Comparison of ENCODE assay signal across 25 cellular contexts in genomic region chr4:156280726-156281125, GRCh38.
"Had no signal": no experiment of that assay in that cellular context is flagged by ENCODE, and none has a peak within 500 bp of the region (broad histone marks: within the 10 kb centered on the region; RNA-seq: fewer than 3 reads in every experiment).

No MANE protein-coding gene starts in this region.

- H3K4me2 ChIP-seq: hepatocyte had no signal

- H3K27me3 ChIP-seq: dorsolateral prefrontal cortex, hepatocyte, neutrophil, right atrium auricular region, sigmoid colon, spleen, testis, tibial nerve, upper lobe of right lung had no signal

- H3K27me3 Mint-ChIP-seq: naive thymus-derived CD4-positive, alpha-beta T cell; stimulated activated memory B cell treated with anti-CD40 and anti-IgM and Interleukin-4, amounts not matched to agents 10 μg/mL and 1 μg/mL and 100 μg/mL, for 72 hours; stimulated activated naive CD8-positive, alpha-beta T cell treated with anti-CD3 and anti-CD28 coated beads, Interleukin-15, Interleukin-2, amounts not matched to agents 100 ng/mL and 50 ng/mL, for 24 hours had no signal

- H3K4me3 ChIP-seq: dorsolateral prefrontal cortex, hepatocyte, lung, right atrium auricular region, sigmoid colon, spleen, testis, tibial nerve, upper lobe of right lung had no signal

- H3K79me2 ChIP-seq: hepatocyte had no signal

- H3K4me1 Mint-ChIP-seq: naive thymus-derived CD4-positive, alpha-beta T cell; nephron progenitor cell; stimulated activated memory B cell treated with anti-CD40 and anti-IgM and Interleukin-4, amounts not matched to agents 10 μg/mL and 1 μg/mL and 100 μg/mL, for 72 hours had no signal

- H3K36me3 Mint-ChIP-seq: naive thymus-derived CD4-positive, alpha-beta T cell; stimulated activated memory B cell treated with anti-CD40 and anti-IgM and Interleukin-4, amounts not matched to agents 10 μg/mL and 1 μg/mL and 100 μg/mL, for 72 hours had no signal

- H3K4me3 Mint-ChIP-seq: naive thymus-derived CD4-positive, alpha-beta T cell; nephron progenitor cell; stimulated activated memory B cell treated with anti-CD40 and anti-IgM and Interleukin-4, amounts not matched to agents 10 μg/mL and 1 μg/mL and 100 μg/mL, for 72 hours; stimulated activated naive CD8-positive, alpha-beta T cell treated with anti-CD3 and anti-CD28 coated beads, Interleukin-15, Interleukin-2, amounts not matched to agents 100 ng/mL and 50 ng/mL, for 24 hours had no signal

- H3K9me3 ChIP-seq: neutrophil, right atrium auricular region, testis, tibial nerve, upper lobe of right lung had no signal

- ATAC-seq: left colon; left ventricle myocardium superior; naive thymus-derived CD4-positive, alpha-beta T cell; stimulated activated memory B cell treated with anti-CD40 and anti-IgM and Interleukin-4, amounts not matched to agents 10 μg/mL and 1 μg/mL and 100 μg/mL, for 72 hours; upper lobe of right lung had no signal

- H3K27ac ChIP-seq: dorsolateral prefrontal cortex, hepatocyte, neutrophil, right atrium auricular region, sigmoid colon, spleen, testis, tibial nerve, upper lobe of right lung had no signal

- H3K36me3 ChIP-seq: neutrophil, right atrium auricular region, sigmoid colon, spleen, tibial nerve, upper lobe of right lung had no signal

- H3K27ac Mint-ChIP-seq: naive thymus-derived CD4-positive, alpha-beta T cell; nephron progenitor cell; stimulated activated memory B cell treated with anti-CD40 and anti-IgM and Interleukin-4, amounts not matched to agents 10 μg/mL and 1 μg/mL and 100 μg/mL, for 72 hours; stimulated activated naive CD8-positive, alpha-beta T cell treated with anti-CD3 and anti-CD28 coated beads, Interleukin-15, Interleukin-2, amounts not matched to agents 100 ng/mL and 50 ng/mL, for 24 hours had no signal

- DNase-seq: central memory CD4-positive, alpha-beta T cell; cortex of kidney; dorsolateral prefrontal cortex; effector CD8-positive, alpha-beta T cell; foreskin melanocyte; head of caudate nucleus; left colon; left ventricle myocardium superior; naive thymus-derived CD4-positive, alpha-beta T cell; nephron progenitor cell; posterior cingulate gyrus; sigmoid colon; spleen; stimulated activated CD4-positive, alpha-beta T cell treated with anti-CD3 and anti-CD28 coated beads, Interleukin-15, amount 100 ng/mL, for 24 hours; stimulated activated CD4-positive, alpha-beta T cell treated with anti-CD3 and anti-CD28 coated beads, Interleukin-1b, Interleukin-23, amount 100 ng/mL, for 48 hours; stimulated activated CD4-positive, alpha-beta T cell treated with anti-CD3 and anti-CD28 coated beads, Interleukin-4, amount 100 ng/mL, for 24 hours; testis; upper lobe of right lung had no signal

- H3K4me1 ChIP-seq: right atrium auricular region, sigmoid colon, spleen, testis, tibial nerve, upper lobe of right lung had no signal

- H2AFZ ChIP-seq: hepatocyte had no signal
